11 cellular contexts compared by ENCODE assay signal in the genomic region with DNA sequence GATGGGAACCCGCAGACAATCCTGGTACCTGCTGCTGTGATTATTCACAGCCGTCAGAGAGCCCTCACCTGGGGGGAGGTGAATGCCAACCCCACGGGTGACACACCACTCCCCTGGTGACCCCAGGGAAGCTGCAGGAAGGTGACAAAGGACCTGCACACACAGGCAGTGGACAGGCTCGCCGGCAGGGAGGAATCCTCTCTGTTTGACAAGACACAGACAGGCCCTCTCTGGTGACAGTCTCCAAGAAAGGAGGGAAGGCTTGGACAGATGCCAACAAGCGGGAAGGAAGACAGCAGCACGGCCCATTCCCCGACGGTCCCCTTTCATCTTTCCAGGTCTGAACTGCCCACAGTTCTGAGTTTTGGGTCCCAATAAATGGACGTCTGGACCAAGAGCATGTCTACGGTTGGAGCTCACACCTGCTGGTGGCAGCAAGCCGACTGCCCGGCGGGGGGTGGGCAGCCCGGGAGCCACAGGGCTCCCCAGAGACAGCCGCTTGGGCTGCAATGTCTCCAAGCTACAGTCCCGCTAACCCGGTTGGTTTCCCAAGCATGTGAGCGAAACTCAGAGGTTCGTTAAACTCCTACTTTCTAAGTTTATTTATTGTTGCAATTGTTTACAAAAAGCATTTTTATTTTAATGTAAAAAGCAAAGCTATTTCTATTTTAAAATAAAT. TPM values are rescaled to one million over a fixed set of nuclear protein-coding genes. Genes with fewer than 3 reads are reported as not detected.
A peak's percentile ranks its signal among the peaks of the same experiment; 100 is the strongest.
DNase-seq lines count a peak whose midpoint lies in the region; ATAC-seq and TF ChIP-seq lines count a peak whose summit lies in the region.
"Had no signal": no experiment of that assay in that cellular context is flagged by ENCODE, and none has a peak within 500 bp of the region (broad histone marks: within the 10 kb centered on the region; RNA-seq: fewer than 3 reads in every experiment).

No MANE protein-coding gene starts in this region.

- intact Hi-C loops in thyroid gland (cut with DNase I) = no loop called here

- H3K36me3 ChIP-seq in thyroid gland = no peaks in the 10 kb centered on the region
- H3K36me3 ChIP-seq: adrenal gland had no signal

- peaks cover 3% of the 10 kb centered on the region for H3K36me3 Mint-ChIP-seq in activated naive CD8-positive, alpha-beta T cell
- no peaks in the 10 kb centered on the region for H3K36me3 Mint-ChIP-seq in activated naive CD8-positive, alpha-beta T cell treated with anti-CD3 and anti-CD28 coated beads, Interleukin-2, amount 50 U/mL, for 24 hours (ENCODE audit: low read depth)
- no peaks in the 10 kb centered on the region for H3K36me3 Mint-ChIP-seq in chondrocyte (ENCODE audit: low read depth)
- peaks cover 9% of the 10 kb centered on the region; the same call in 1 of the 2 replicates for H3K36me3 Mint-ChIP-seq in HFFc6 (ENCODE audit: low read depth)

- ATAC-seq in activated naive CD8-positive, alpha-beta T cell treated with anti-CD3 and anti-CD28 coated beads, Interleukin-2, amount 50 U/mL, for 24 hours = no peak
- ATAC-seq in HG03354 (IDR thresholded peaks at IDR 0.05; ENCODE audit: poor library complexity, severe bottlenecking, unreplicated experiment) (peak; percentile 41), GM18498 (IDR thresholded peaks at IDR 0.05; ENCODE audit: unreplicated experiment) (no peak)

- no peak overlapping the region for H3K4me3 Mint-ChIP-seq in activated naive CD8-positive, alpha-beta T cell
- H3K4me3 Mint-ChIP-seq in activated naive CD8-positive, alpha-beta T cell treated with anti-CD3 and anti-CD28 coated beads, Interleukin-2, amount 50 U/mL, for 24 hours = no peak overlapping the region
- H3K4me3 Mint-ChIP-seq in chondrocyte (ENCODE audit: unreplicated experiment) (no peak overlapping the region), HFFc6 (no peak overlapping the region)

- TF ChIP-seq CTCF in chondrocyte (IDR thresholded peaks at IDR 0.05) (no peak), thyroid gland (IDR thresholded peaks at IDR 0.05) (no peak), HFFc6 (IDR thresholded peaks at IDR 0.05) (no peak)

- H3K4me1 ChIP-seq in thyroid gland = peaks cover 9 to 21% of the 10 kb centered on the region in 2 donors
- H3K4me1 ChIP-seq: adrenal gland, parathyroid adenoma had no signal

- peak overlapping the region; percentile 19 to 66 (median 64) for H3K27ac ChIP-seq in thyroid gland
- H3K27ac ChIP-seq: parathyroid adenoma, SK-N-MC had no signal

- H3K27ac Mint-ChIP-seq in activated naive CD8-positive, alpha-beta T cell = peak overlapping the region; percentile 91
- H3K27ac Mint-ChIP-seq in activated naive CD8-positive, alpha-beta T cell treated with anti-CD3 and anti-CD28 coated beads, Interleukin-2, amount 50 U/mL, for 24 hours = no peak overlapping the region
- H3K27ac Mint-ChIP-seq in chondrocyte (ENCODE audit: unreplicated experiment) (no peak overlapping the region), HFFc6 (no peak overlapping the region)

- no peak for TF ChIP-seq POLR2A in thyroid gland (IDR thresholded peaks at IDR 0.05)

- H3K9me3 ChIP-seq in thyroid gland = no peaks in the 10 kb centered on the region
- H3K9me3 ChIP-seq: adrenal gland had no signal

- H3K27me3 Mint-ChIP-seq in activated naive CD8-positive, alpha-beta T cell = no peaks in the 10 kb centered on the region
- H3K27me3 Mint-ChIP-seq in activated naive CD8-positive, alpha-beta T cell treated with anti-CD3 and anti-CD28 coated beads, Interleukin-2, amount 50 U/mL, for 24 hours = no peaks in the 10 kb centered on the region
- H3K27me3 Mint-ChIP-seq in chondrocyte (ENCODE audit: low read depth) (no peaks in the 10 kb centered on the region), HFFc6 (ENCODE audit: insufficient read depth) (no peaks in the 10 kb centered on the region)

- H3K4me3 ChIP-seq in thyroid gland (replicated peaks in 1 of 3) = no peak overlapping the region
- H3K4me3 ChIP-seq: adrenal gland, SK-N-MC had no signal

- WGBS in thyroid gland, 2 donors = 39 to 42% methylated on average over 19 to 20 of the region's 20 CpGs

- H3K4me1 Mint-ChIP-seq in activated naive CD8-positive, alpha-beta T cell (ENCODE audit: low read depth) = peaks cover 8% of the 10 kb centered on the region
- H3K4me1 Mint-ChIP-seq in activated naive CD8-positive, alpha-beta T cell treated with anti-CD3 and anti-CD28 coated beads, Interleukin-2, amount 50 U/mL, for 24 hours = peaks cover 11% of the 10 kb centered on the region
- H3K4me1 Mint-ChIP-seq in chondrocyte (ENCODE audit: low read depth) = no peaks in the 10 kb centered on the region
- H3K4me1 Mint-ChIP-seq in HFFc6 (ENCODE audit: low read depth) = peaks cover 10% of the 10 kb centered on the region

- DNase-seq in activated naive CD8-positive, alpha-beta T cell treated with anti-CD3 and anti-CD28 coated beads, Interleukin-2, amount 50 U/mL, for 24 hours = no peak
- DNase-seq in chondrocyte (ENCODE audit: low spot score) = peak; percentile 67
- DNase-seq in thyroid gland = peak; percentile 57 to 62
- no peak for DNase-seq in HFFc6
- no peak for DNase-seq in DMS 273 (lab: John Stamatoyannopoulos, UW; ENCODE audit: unreplicated experiment)

- H3K27me3 ChIP-seq in thyroid gland = no peaks in the 10 kb centered on the region
- H3K27me3 ChIP-seq: adrenal gland had no signal

- no peaks in the 10 kb centered on the region for H3K9me3 Mint-ChIP-seq in activated naive CD8-positive, alpha-beta T cell (ENCODE audit: low read depth)
- no peaks in the 10 kb centered on the region for H3K9me3 Mint-ChIP-seq in activated naive CD8-positive, alpha-beta T cell treated with anti-CD3 and anti-CD28 coated beads, Interleukin-2, amount 50 U/mL, for 24 hours
- no peaks in the 10 kb centered on the region for H3K9me3 Mint-ChIP-seq in chondrocyte (ENCODE audit: low read depth)
- H3K9me3 Mint-ChIP-seq in HFFc6 = no peaks in the 10 kb centered on the region

RNA-seq across cellular contexts. Expression of a gene that starts 31.8 kb away (rescaled TPM):
- total RNA-seq in chondrocyte = 16.4 to 27.0 TPM (median 22.3 TPM) in 3 replicates
- 10 to 100 TPM; 12.9 to 91.6 (median 39.8) TPM for total RNA-seq in thyroid gland
- 10 to 100 TPM in 3 of 6 experiments, 1 to 10 TPM in 3; 7.4 to 13.0 (median 9.5) TPM for total RNA-seq in HFFc6 (2021; fragmentation: NEBNext Ultra II Directional; extraction: Animal tissue kit (Norgen Biotek cat#: 25700))

Comparison
In these comparisons a context has a peak if more than half of its experiments do, and no peak if none do; other contexts are left out.
1. DNase-seq: peak in chondrocyte (single experiment) and thyroid gland (2 of 2); none in activated naive CD8-positive, alpha-beta T cell treated with anti-CD3 and anti-CD28 coated beads, Interleukin-2, amount 50 U/mL, for 24 hours (single experiment), HFFc6 (single experiment) and DMS 273 (single experiment).